In genomic region chr6:6681443-6681842, GRCh38 we compare ENCODE assay signal across 23 cellular contexts.
"Had no signal": no experiment of that assay in that cellular context is flagged by ENCODE, and none has a peak within 500 bp of the region (broad histone marks: within the 10 kb centered on the region; RNA-seq: fewer than 3 reads in every experiment).

No MANE protein-coding gene starts in this region.

- H3K4me3 ChIP-seq: body of pancreas, coronary artery, esophagus squamous epithelium, pancreas, sigmoid colon, tibial nerve, vagina had no signal

- H3K36me3 Mint-ChIP-seq: activated naive CD8-positive, alpha-beta T cell had no signal

- H3K9me3 ChIP-seq: body of pancreas, esophagus squamous epithelium, pancreas, sigmoid colon, tibial nerve, vagina had no signal

- FAIRE-seq: kidney, pancreas had no signal

- H3K4me3 Mint-ChIP-seq: activated CD4-positive, alpha-beta memory T cell treated with anti-CD3 and anti-CD28 coated beads, Interleukin-2, amount 10 ng/mL, durations not matched to agents 7 days and 5 days; activated CD4-positive, alpha-beta T cell treated with anti-CD3 and anti-CD28 coated beads for 36 hours; activated naive CD8-positive, alpha-beta T cell had no signal

- H3K27me3 Mint-ChIP-seq: activated CD4-positive, alpha-beta T cell treated with anti-CD3 and anti-CD28 coated beads for 36 hours; activated naive CD8-positive, alpha-beta T cell had no signal

- H3K9me3 Mint-ChIP-seq: activated CD4-positive, alpha-beta memory T cell treated with anti-CD3 and anti-CD28 coated beads, Interleukin-2, amount 10 ng/mL, durations not matched to agents 7 days and 5 days had no signal

- H3K27me3 ChIP-seq: body of pancreas, esophagus squamous epithelium, pancreas, sigmoid colon, tibial nerve, vagina had no signal

- H3K36me3 ChIP-seq: esophagus squamous epithelium, pancreas, sigmoid colon, tibial nerve, vagina had no signal

- DNase-seq: activated CD4-positive, alpha-beta memory T cell treated with anti-CD3 and anti-CD28 coated beads, Interleukin-2, amount 10 ng/mL, durations not matched to agents 7 days and 5 days; activated CD4-positive, alpha-beta T cell treated with anti-CD3 and anti-CD28 coated beads for 36 hours; activated CD8-positive, alpha-beta memory T cell treated with anti-CD3 and anti-CD28 coated beads, Interleukin-2, amount 50 U/mL, for 4 hours; activated effector memory CD4-positive, alpha-beta T cell treated with anti-CD3 and anti-CD28 coated beads, Interleukin-2, amount 50 U/mL, for 16 hours; activated T-cell treated with anti-CD3 and anti-CD28 coated beads, Interleukin-2, amount 50 U/mL, for 48 hours; amygdala; body of pancreas; caudate nucleus; effector CD4-positive, alpha-beta T cell; esophagus squamous epithelium; foreskin fibroblast; hypothalamus; kidney; pancreas; stimulated activated CD4-positive, alpha-beta T cell treated with anti-CD3 and anti-CD28 coated beads, Interleukin-2, amount 100 ng/mL, for 48 hours; stimulated activated naive CD4-positive, alpha-beta T cell; substantia nigra; T-helper 2 cell had no signal

- ATAC-seq: activated CD4-positive, alpha-beta T cell treated with anti-CD3 and anti-CD28 coated beads for 36 hours; body of pancreas; pancreas had no signal

- H3K27ac Mint-ChIP-seq: activated CD4-positive, alpha-beta T cell treated with anti-CD3 and anti-CD28 coated beads for 36 hours; activated naive CD8-positive, alpha-beta T cell had no signal
